Comparison of ENCODE assay signal across 16 cellular contexts in the genomic region with DNA sequence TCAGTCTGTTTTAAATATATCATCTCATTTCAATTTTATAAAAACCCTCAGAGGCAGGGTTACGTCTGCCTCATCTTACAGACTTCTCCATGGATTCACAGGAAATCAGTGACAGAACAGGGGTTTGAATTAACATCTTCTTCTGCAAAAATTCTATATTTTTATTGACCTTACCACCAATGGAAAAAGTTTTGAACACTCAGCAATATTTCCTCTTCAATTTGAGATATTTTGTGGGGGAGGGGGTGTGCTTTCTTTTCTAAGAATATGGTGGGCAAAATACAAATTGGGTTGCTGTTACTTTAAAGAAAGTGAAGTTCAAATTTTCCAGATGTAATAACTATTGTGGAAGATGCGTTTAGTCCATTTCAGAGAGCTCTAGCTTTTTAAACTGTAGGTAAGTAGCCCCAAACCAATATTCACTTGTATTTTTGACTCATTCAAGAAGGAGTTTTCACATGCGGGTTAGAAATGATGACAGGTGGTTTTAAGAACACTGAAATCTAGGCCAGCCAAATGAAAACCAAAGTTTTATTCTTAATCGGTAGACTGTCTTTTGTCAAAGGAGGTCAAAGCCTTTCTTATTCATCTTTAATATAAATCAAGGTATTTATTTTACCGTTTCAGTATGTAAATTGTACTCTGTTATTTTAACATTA.
"Had no signal": no experiment of that assay in that cellular context is flagged by ENCODE, and none has a peak within 500 bp of the region (broad histone marks: within the 10 kb centered on the region; RNA-seq: fewer than 3 reads in every experiment).

No MANE protein-coding gene starts in this region.

- ATAC-seq: activated CD4-positive, CD25-positive, alpha-beta regulatory T cell treated with anti-CD3 and anti-CD28 coated beads, Interleukin-2, amount 50 U/mL, for 24 hours; esophagus mucosa; mucosa of descending colon; natural killer cell treated with Interleukin-12 subunit alpha and Interleukin-12 subunit beta and Interleukin-15 and Interleukin-18, amount 100 ng/mL, for 72 hours; T-cell had no signal

- H3K4me1 ChIP-seq: colonic mucosa had no signal

- H3K27me3 ChIP-seq: colonic mucosa, suprapubic skin had no signal

- H3K9me3 ChIP-seq: colonic mucosa, left ventricle myocardium inferior, mucosa of descending colon, suprapubic skin had no signal

- H3K27ac ChIP-seq: colonic mucosa, left ventricle myocardium inferior, SK-N-MC, suprapubic skin had no signal

- H3K4me3 ChIP-seq: colonic mucosa, left ventricle myocardium inferior, mucosa of descending colon, SK-N-MC, suprapubic skin had no signal

- H3K36me3 ChIP-seq: colonic mucosa, left ventricle myocardium inferior, suprapubic skin had no signal

- DNase-seq: activated CD4-positive, alpha-beta T cell treated with anti-CD3 and anti-CD28 coated beads, Interleukin-2, amount 50 U/mL, for 4 hours; activated naive CD4-positive, alpha-beta T cell treated with anti-CD3 and anti-CD28 coated beads, Interleukin-2, amount 50 U/mL, for 16 hours; caudate nucleus; colonic mucosa; left ventricle myocardium inferior; mucosa of descending colon; occipital lobe; stimulated activated CD4-positive, alpha-beta T cell treated with anti-CD3 and anti-CD28 coated beads, Interleukin-4, amount 100 ng/mL, for 24 hours; stimulated activated naive CD4-positive, alpha-beta T cell treated with Interleukin-2 at 50 U/mL for 16 hours; T-cell; T-helper 9 cell had no signal
